Comparison of ENCODE assay signal across 1 cellular context in the genomic region with DNA sequence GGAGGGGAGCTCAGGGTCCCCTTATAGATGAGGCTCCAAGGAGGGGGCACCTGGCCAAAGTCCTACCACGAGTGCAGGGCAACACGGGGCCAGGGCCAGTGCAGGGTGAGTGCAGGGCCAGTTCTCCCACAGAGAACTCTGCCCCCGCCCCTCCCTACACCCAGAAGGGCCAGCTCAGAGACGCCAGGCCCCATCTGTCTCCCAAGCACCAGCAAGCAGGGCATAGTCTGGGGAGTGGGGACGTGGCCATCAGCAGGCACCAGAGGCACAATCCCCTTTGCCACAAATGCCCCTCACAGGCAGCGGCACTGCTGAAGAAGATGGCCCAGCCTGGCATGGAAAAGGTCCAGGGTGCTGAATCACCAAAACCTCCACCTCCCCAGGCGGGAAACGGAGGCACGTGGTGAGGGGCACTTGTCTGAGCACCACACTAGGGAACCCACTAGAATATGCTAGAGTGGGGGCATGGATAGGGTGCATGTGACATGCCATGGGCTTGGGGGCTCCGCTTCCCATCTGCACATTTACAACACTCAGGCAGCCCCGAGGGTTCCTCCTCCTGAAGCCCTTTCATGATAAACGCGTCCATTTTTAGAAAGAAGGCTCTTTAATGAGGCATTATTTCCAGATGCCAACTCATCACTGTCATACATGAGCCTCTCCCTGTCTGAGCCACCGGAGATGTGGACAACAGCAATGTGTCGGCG.
A peak's percentile ranks its signal among the peaks of the same experiment; 100 is the strongest.
TF ChIP-seq lines count a peak whose summit lies in the region.

No MANE protein-coding gene starts in this region.

TF ChIP-seq in HepG2, 621 proteins besides CTCF, POLR2A, EP300 and RAD21 (continued from another document and continues in another):
- TF ChIP-seq, protein P1, sequence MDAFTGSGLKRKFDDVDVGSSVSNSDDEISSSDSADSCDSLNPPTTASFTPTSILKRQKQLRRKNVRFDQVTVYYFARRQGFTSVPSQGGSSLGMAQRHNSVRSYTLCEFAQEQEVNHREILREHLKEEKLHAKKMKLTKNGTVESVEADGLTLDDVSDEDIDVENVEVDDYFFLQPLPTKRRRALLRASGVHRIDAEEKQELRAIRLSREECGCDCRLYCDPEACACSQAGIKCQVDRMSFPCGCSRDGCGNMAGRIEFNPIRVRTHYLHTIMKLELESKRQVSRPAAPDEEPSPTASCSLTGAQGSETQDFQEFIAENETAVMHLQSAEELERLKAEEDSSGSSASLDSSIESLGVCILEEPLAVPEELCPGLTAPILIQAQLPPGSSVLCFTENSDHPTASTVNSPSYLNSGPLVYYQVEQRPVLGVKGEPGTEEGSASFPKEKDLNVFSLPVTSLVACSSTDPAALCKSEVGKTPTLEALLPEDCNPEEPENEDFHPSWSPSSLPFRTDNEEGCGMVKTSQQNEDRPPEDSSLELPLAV (CRISPR knock-in tag; conservative IDR thresholded peaks at IDR 0.05; ENCODE audit: low read depth), result no peak
- TF ChIP-seq SIN3A (IDR thresholded peaks at IDR 0.05; ENCODE audit: borderline replicate concordance, low read depth, low read length), result 0 out of 2 replicates have a peak, but pooled peaks have one; percentile 38
- TF ChIP-seq ZNF598 (CRISPR knock-in tag; IDR thresholded peaks at IDR 0.05; ENCODE audit: borderline replicate concordance), result no peak
- no peak for TF ChIP-seq NCOA1 (CRISPR knock-in tag; IDR thresholded peaks at IDR 0.05)
- TF ChIP-seq, protein P2, sequence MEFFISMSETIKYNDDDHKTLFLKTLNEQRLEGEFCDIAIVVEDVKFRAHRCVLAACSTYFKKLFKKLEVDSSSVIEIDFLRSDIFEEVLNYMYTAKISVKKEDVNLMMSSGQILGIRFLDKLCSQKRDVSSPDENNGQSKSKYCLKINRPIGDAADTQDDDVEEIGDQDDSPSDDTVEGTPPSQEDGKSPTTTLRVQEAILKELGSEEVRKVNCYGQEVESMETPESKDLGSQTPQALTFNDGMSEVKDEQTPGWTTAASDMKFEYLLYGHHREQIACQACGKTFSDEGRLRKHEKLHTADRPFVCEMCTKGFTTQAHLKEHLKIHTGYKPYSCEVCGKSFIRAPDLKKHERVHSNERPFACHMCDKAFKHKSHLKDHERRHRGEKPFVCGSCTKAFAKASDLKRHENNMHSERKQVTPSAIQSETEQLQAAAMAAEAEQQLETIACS (CRISPR knock-in tag; IDR thresholded peaks at IDR 0.05), result no peak
- TF ChIP-seq FOXA1 (IDR thresholded peaks at IDR 0.05), result no peak
- TF ChIP-seq FOXA1 (CRISPR knock-in tag; IDR thresholded peaks at IDR 0.05), result no peak
- TF ChIP-seq PHF21A (CRISPR knock-in tag; IDR thresholded peaks at IDR 0.05), result no peak
- TF ChIP-seq, protein P3, sequence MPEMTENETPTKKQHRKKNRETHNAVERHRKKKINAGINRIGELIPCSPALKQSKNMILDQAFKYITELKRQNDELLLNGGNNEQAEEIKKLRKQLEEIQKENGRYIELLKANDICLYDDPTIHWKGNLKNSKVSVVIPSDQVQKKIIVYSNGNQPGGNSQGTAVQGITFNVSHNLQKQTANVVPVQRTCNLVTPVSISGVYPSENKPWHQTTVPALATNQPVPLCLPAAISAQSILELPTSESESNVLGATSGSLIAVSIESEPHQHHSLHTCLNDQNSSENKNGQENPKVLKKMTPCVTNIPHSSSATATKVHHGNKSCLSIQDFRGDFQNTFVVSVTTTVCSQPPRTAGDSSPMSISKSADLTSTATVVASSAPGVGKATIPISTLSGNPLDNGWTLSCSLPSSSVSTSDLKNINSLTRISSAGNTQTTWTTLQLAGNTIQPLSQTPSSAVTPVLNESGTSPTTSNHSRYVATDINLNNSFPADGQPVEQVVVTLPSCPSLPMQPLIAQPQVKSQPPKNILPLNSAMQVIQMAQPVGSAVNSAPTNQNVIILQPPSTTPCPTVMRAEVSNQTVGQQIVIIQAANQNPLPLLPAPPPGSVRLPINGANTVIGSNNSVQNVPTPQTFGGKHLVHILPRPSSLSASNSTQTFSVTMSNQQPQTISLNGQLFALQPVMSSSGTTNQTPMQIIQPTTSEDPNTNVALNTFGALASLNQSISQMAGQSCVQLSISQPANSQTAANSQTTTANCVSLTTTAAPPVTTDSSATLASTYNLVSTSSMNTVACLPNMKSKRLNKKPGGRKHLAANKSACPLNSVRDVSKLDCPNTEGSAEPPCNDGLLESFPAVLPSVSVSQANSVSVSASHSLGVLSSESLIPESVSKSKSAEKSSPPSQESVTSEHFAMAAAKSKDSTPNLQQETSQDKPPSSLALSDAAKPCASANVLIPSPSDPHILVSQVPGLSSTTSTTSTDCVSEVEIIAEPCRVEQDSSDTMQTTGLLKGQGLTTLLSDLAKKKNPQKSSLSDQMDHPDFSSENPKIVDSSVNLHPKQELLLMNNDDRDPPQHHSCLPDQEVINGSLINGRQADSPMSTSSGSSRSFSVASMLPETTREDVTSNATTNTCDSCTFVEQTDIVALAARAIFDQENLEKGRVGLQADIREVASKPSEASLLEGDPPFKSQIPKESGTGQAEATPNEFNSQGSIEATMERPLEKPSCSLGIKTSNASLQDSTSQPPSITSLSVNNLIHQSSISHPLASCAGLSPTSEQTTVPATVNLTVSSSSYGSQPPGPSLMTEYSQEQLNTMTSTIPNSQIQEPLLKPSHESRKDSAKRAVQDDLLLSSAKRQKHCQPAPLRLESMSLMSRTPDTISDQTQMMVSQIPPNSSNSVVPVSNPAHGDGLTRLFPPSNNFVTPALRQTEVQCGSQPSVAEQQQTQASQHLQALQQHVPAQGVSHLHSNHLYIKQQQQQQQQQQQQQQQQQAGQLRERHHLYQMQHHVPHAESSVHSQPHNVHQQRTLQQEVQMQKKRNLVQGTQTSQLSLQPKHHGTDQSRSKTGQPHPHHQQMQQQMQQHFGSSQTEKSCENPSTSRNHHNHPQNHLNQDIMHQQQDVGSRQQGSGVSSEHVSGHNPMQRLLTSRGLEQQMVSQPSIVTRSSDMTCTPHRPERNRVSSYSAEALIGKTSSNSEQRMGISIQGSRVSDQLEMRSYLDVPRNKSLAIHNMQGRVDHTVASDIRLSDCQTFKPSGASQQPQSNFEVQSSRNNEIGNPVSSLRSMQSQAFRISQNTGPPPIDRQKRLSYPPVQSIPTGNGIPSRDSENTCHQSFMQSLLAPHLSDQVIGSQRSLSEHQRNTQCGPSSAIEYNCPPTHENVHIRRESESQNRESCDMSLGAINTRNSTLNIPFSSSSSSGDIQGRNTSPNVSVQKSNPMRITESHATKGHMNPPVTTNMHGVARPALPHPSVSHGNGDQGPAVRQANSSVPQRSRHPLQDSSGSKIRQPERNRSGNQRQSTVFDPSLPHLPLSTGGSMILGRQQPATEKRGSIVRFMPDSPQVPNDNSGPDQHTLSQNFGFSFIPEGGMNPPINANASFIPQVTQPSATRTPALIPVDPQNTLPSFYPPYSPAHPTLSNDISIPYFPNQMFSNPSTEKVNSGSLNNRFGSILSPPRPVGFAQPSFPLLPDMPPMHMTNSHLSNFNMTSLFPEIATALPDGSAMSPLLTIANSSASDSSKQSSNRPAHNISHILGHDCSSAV (CRISPR knock-in tag; IDR thresholded peaks at IDR 0.05; ENCODE audit: borderline replicate concordance), result no peak
- TF ChIP-seq, protein P4, sequence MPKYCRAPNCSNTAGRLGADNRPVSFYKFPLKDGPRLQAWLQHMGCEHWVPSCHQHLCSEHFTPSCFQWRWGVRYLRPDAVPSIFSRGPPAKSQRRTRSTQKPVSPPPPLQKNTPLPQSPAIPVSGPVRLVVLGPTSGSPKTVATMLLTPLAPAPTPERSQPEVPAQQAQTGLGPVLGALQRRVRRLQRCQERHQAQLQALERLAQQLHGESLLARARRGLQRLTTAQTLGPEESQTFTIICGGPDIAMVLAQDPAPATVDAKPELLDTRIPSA (CRISPR knock-in tag; IDR thresholded peaks at IDR 0.05; ENCODE audit: borderline replicate concordance), result no peak
- no peak for TF ChIP-seq POLR2AphosphoS5 (IDR thresholded peaks at IDR 0.05; ENCODE audit: low read depth, low read length)
- peak; percentile 44; the same call in 1 of the 2 replicates for TF ChIP-seq ZNF556 (CRISPR knock-in tag; IDR thresholded peaks at IDR 0.05; ENCODE audit: borderline replicate concordance)
- TF ChIP-seq HIVEP1 (CRISPR knock-in tag; IDR thresholded peaks at IDR 0.05), result no peak
- TF ChIP-seq TSC22D2 (CRISPR knock-in tag; IDR thresholded peaks at IDR 0.05; ENCODE audit: borderline replicate concordance), result no peak
- TF ChIP-seq ZFP82 (CRISPR knock-in tag; IDR thresholded peaks at IDR 0.05; ENCODE audit: borderline replicate concordance), result no peak
- TF ChIP-seq, protein P5, sequence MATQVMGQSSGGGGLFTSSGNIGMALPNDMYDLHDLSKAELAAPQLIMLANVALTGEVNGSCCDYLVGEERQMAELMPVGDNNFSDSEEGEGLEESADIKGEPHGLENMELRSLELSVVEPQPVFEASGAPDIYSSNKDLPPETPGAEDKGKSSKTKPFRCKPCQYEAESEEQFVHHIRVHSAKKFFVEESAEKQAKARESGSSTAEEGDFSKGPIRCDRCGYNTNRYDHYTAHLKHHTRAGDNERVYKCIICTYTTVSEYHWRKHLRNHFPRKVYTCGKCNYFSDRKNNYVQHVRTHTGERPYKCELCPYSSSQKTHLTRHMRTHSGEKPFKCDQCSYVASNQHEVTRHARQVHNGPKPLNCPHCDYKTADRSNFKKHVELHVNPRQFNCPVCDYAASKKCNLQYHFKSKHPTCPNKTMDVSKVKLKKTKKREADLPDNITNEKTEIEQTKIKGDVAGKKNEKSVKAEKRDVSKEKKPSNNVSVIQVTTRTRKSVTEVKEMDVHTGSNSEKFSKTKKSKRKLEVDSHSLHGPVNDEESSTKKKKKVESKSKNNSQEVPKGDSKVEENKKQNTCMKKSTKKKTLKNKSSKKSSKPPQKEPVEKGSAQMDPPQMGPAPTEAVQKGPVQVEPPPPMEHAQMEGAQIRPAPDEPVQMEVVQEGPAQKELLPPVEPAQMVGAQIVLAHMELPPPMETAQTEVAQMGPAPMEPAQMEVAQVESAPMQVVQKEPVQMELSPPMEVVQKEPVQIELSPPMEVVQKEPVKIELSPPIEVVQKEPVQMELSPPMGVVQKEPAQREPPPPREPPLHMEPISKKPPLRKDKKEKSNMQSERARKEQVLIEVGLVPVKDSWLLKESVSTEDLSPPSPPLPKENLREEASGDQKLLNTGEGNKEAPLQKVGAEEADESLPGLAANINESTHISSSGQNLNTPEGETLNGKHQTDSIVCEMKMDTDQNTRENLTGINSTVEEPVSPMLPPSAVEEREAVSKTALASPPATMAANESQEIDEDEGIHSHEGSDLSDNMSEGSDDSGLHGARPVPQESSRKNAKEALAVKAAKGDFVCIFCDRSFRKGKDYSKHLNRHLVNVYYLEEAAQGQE (IDR thresholded peaks at IDR 0.05; ENCODE audit: borderline replicate concordance in 1 of 2, low read depth in 1 of 2, low read length in 2 of 2), result no peak
- TF ChIP-seq, protein P6, sequence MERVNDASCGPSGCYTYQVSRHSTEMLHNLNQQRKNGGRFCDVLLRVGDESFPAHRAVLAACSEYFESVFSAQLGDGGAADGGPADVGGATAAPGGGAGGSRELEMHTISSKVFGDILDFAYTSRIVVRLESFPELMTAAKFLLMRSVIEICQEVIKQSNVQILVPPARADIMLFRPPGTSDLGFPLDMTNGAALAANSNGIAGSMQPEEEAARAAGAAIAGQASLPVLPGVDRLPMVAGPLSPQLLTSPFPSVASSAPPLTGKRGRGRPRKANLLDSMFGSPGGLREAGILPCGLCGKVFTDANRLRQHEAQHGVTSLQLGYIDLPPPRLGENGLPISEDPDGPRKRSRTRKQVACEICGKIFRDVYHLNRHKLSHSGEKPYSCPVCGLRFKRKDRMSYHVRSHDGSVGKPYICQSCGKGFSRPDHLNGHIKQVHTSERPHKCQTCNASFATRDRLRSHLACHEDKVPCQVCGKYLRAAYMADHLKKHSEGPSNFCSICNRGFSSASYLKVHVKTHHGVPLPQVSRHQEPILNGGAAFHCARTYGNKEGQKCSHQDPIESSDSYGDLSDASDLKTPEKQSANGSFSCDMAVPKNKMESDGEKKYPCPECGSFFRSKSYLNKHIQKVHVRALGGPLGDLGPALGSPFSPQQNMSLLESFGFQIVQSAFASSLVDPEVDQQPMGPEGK (CRISPR knock-in tag; IDR thresholded peaks at IDR 0.05), result peak; percentile 48; the same call in 1 of the 2 replicates
- TF ChIP-seq, protein P7, sequence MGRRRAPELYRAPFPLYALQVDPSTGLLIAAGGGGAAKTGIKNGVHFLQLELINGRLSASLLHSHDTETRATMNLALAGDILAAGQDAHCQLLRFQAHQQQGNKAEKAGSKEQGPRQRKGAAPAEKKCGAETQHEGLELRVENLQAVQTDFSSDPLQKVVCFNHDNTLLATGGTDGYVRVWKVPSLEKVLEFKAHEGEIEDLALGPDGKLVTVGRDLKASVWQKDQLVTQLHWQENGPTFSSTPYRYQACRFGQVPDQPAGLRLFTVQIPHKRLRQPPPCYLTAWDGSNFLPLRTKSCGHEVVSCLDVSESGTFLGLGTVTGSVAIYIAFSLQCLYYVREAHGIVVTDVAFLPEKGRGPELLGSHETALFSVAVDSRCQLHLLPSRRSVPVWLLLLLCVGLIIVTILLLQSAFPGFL (CRISPR knock-in tag; IDR thresholded peaks at IDR 0.05), result no peak
- no peak for TF ChIP-seq GTF2F1 (IDR thresholded peaks at IDR 0.05; ENCODE audit: low read length)
- TF ChIP-seq HOXA9 (CRISPR knock-in tag; IDR thresholded peaks at IDR 0.05; ENCODE audit: borderline replicate concordance), result no peak
- no peak for TF ChIP-seq MXI1 (IDR thresholded peaks at IDR 0.05; ENCODE audit: borderline replicate concordance, low read depth, low read length)
- TF ChIP-seq, protein P8, sequence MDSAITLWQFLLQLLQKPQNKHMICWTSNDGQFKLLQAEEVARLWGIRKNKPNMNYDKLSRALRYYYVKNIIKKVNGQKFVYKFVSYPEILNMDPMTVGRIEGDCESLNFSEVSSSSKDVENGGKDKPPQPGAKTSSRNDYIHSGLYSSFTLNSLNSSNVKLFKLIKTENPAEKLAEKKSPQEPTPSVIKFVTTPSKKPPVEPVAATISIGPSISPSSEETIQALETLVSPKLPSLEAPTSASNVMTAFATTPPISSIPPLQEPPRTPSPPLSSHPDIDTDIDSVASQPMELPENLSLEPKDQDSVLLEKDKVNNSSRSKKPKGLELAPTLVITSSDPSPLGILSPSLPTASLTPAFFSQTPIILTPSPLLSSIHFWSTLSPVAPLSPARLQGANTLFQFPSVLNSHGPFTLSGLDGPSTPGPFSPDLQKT (CRISPR knock-in tag; IDR thresholded peaks at IDR 0.05; ENCODE audit: borderline replicate concordance), result no peak
- TF ChIP-seq KAT8 (CRISPR knock-in tag; IDR thresholded peaks at IDR 0.05), result no peak
- no peak for TF ChIP-seq KDM2A (CRISPR knock-in tag; IDR thresholded peaks at IDR 0.05; ENCODE audit: borderline replicate concordance, low read depth)
- 0 out of 2 replicates have a peak, but pooled peaks have one; percentile 23 for TF ChIP-seq MED1 (CRISPR knock-in tag; IDR thresholded peaks at IDR 0.05)
- peak; percentile 79; the same call in 1 of the 2 replicates for TF ChIP-seq MTA1 (CRISPR knock-in tag; IDR thresholded peaks at IDR 0.05; ENCODE audit: borderline replicate concordance)
- TF ChIP-seq GABPA (IDR thresholded peaks at IDR 0.05; ENCODE audit: low read depth, low read length), result no peak
- no peak for TF ChIP-seq GABPA (CRISPR knock-in tag; IDR thresholded peaks at IDR 0.05; ENCODE audit: low read depth)
- no peak for TF ChIP-seq ARID2 (CRISPR knock-in tag; IDR thresholded peaks at IDR 0.05; ENCODE audit: borderline replicate concordance)
- TF ChIP-seq SAP130 (CRISPR knock-in tag; IDR thresholded peaks at IDR 0.05; ENCODE audit: low read depth), result no peak
